ENCODE assay signal across 12 cellular contexts in genomic region chr13:55815458-55816033, GRCh38.
"Had no signal": no experiment of that assay in that cellular context is flagged by ENCODE, and none has a peak within 500 bp of the region (broad histone marks: within the 10 kb centered on the region; RNA-seq: fewer than 3 reads in every experiment).

No MANE protein-coding gene starts in this region.

- DNase-seq: activated CD4-positive, alpha-beta T cell treated with anti-CD3 and anti-CD28 coated beads for 1 hour; activated CD4-positive, alpha-beta T cell treated with anti-CD3 and anti-CD28 coated beads, Interleukin-2, amount 50 U/mL, for 48 hours; activated naive CD4-positive, alpha-beta T cell treated with anti-CD3 and anti-CD28 coated beads, Interleukin-2, amount 10 ng/mL, durations not matched to agents 7 days and 5 days; dermis blood vessel endothelial cell; effector memory CD8-positive, alpha-beta T cell; foreskin keratinocyte; mammary epithelial cell; naive thymus-derived CD8-positive, alpha-beta T cell; stimulated activated CD4-positive, alpha-beta T cell treated with anti-CD3 and anti-CD28 coated beads, Interleukin-15, amount 100 ng/mL, for 24 hours; stimulated activated CD4-positive, alpha-beta T cell treated with anti-CD3 and anti-CD28 coated beads, Interleukin-4, amount 100 ng/mL, for 24 hours; stimulated activated naive CD4-positive, alpha-beta T cell; substantia nigra had no signal
